ENCODE assay signal across 9 cellular contexts in genomic region chr1:6440198-6441126, GRCh38. TPM values are rescaled to one million over a fixed set of nuclear protein-coding genes. Genes with fewer than 3 reads are reported as not detected.
DNase-seq lines count a peak whose midpoint lies in the region; ATAC-seq, FAIRE-seq and TF ChIP-seq lines count a peak whose summit lies in the region.
"Had no signal": no experiment of that assay in that cellular context is flagged by ENCODE, and none has a peak within 500 bp of the region (broad histone marks: within the 10 kb centered on the region; RNA-seq: fewer than 3 reads in every experiment).

No MANE protein-coding gene starts in this region.

- no peaks in the 10 kb centered on the region for H3K36me3 ChIP-seq in HUES64 (ENCODE audit: insufficient read depth, low read length)
- no peaks in the 10 kb centered on the region for H3K36me3 ChIP-seq in breast epithelium
- H3K36me3 ChIP-seq in mesodermal cell (ENCODE audit: control insufficient read depth, insufficient read depth, low read length) = no peaks in the 10 kb centered on the region
- no peaks in the 10 kb centered on the region for H3K36me3 ChIP-seq in thoracic aorta

- POLR2A ChIA-PET in WTC11 (lab: Charles Lee) = interaction anchor here (0.7 to 1.1 kb wide), 2 partner anchors 14 to 1034 kb away, joined by 3 read pairs; no protein-coding TSS in a partner anchor

- H3K9ac ChIP-seq in HUES64 (ENCODE audit: low read depth, low read length) = no peak overlapping the region; the same call in 1 of the 2 replicates

- TF ChIP-seq POLR2A in breast epithelium (IDR thresholded peaks at IDR 0.05) = no peak

- ATAC-seq in WTC11 (peak; percentile 65), thoracic aorta (ENCODE audit: insufficient number of reproducible peaks, low FRiP score, low read depth) (no peak)

- H3K4me1 ChIP-seq in HUES64 (ENCODE audit: insufficient read depth, low read length) (no peaks in the 10 kb centered on the region), breast epithelium (no peaks in the 10 kb centered on the region), mesodermal cell (ENCODE audit: control insufficient read depth, insufficient read depth, low read length, poor library complexity, severe bottlenecking) (no peaks in the 10 kb centered on the region), thoracic aorta (ENCODE audit: control insufficient read depth in 1 of 2, low read depth in 2 of 2) (no peaks in the 10 kb centered on the region)

- FAIRE-seq in frontal cortex (lab: Jason Lieb, UNC) = no peak

- H3K36me3 Mint-ChIP-seq in WTC11 = no peaks in the 10 kb centered on the region

- H3K27ac ChIP-seq in HUES64 (ENCODE audit: low read depth, low read length) = no peak overlapping the region
- no peak overlapping the region for H3K27ac ChIP-seq in breast epithelium
- no peak overlapping the region for H3K27ac ChIP-seq in mesodermal cell (ENCODE audit: low read depth, low read length, severe bottlenecking)
- no peak overlapping the region for H3K27ac ChIP-seq in thoracic aorta

- 10% methylated on average over 90 of the region's 101 CpGs for WGBS in HUES64
- WGBS in mesodermal cell (ENCODE audit: insufficient coverage in 2 of 2), 2 experiments = 12 to 13% methylated on average over 62 to 66 of the region's 101 CpGs

- peak overlapping the region; percentile 66 for H3K4me3 Mint-ChIP-seq in WTC11

- TF ChIP-seq CTCF in WTC11 (IDR thresholded peaks at IDR 0.05) (peak; percentile 51), breast epithelium (IDR thresholded peaks at IDR 0.05) (no peak), thoracic aorta (IDR thresholded peaks at IDR 0.05) (no peak)

- DNase-seq in Caki2 (ENCODE audit: low read depth) (peak; percentile 73), WTC11 (ENCODE audit: low spot score) (peak; percentile 87), breast epithelium (ENCODE audit: low spot score in 2 of 2) (no peak), thoracic aorta (ENCODE audit: low spot score) (no peak), frontal cortex (ENCODE audit: low spot score in 2 of 2) (no peak), GM19240 (ENCODE audit: insufficient read length, low spot score) (no peak)

- peaks cover 32% of the 10 kb centered on the region for H3K4me1 Mint-ChIP-seq in WTC11

- H3K27me3 ChIP-seq in HUES64 (ENCODE audit: insufficient read depth, low read length) (peaks cover 31% of the 10 kb centered on the region), breast epithelium (peaks cover 0 to 6% of the 10 kb centered on the region in 2 donors), thoracic aorta (replicated peaks; ENCODE audit: insufficient read depth) (no peaks in the 10 kb centered on the region)

- no peaks in the 10 kb centered on the region for H3K9me3 Mint-ChIP-seq in WTC11

- H3K4me3 ChIP-seq in HUES64 (ENCODE audit: low read length) (peak overlapping the region; percentile 60), breast epithelium (peak overlapping the region in 2 of 3 donors; percentile 32 to 58), mesodermal cell (ENCODE audit: extremely low read depth, insufficient read depth, low read length, poor library complexity, severe bottlenecking) (peak overlapping the region; percentile 21), thoracic aorta (peak overlapping the region; percentile 29)

- H3K27me3 Mint-ChIP-seq in WTC11 (ENCODE audit: low read depth) = peaks cover 33% of the 10 kb centered on the region

- H3K9me3 ChIP-seq in HUES64 (ENCODE audit: insufficient read depth, low read depth, low read length) (no peaks in the 10 kb centered on the region), breast epithelium (no peaks in the 10 kb centered on the region), mesodermal cell (ENCODE audit: control insufficient read depth, low read length) (no peaks in the 10 kb centered on the region), thoracic aorta (no peaks in the 10 kb centered on the region)

- in situ Hi-C loops in Caki2 (cut with HindIII; ENCODE audit: low pct_unique_long_range_greater_than_20kb, low sequenced_read_pairs) = no loop called here

- intact Hi-C loops in breast epithelium (cut with DNase I; ENCODE audit: low total_unique reads) = no loop called here

- no peak overlapping the region for H3K27ac Mint-ChIP-seq in WTC11

- CTCF ChIA-PET in WTC11 (lab: Charles Lee) = interaction anchor here (0.6 to 6.3 kb wide), 56 partner anchors 9 to 406 kb away, joined by 3 to 281 read pairs (median 6); partner anchors contain the start of genes ACOT7, DNAJC11, ESPN and GPR153

TF ChIP-seq in WTC11, 78 proteins besides CTCF, POLR2A, EP300 and RAD21 (continues in another document):
- no peak for TF ChIP-seq ARID4B (CRISPR knock-in tag; IDR thresholded peaks at IDR 0.05; ENCODE audit: borderline replicate concordance)
- TF ChIP-seq E2F5 (CRISPR knock-in tag; IDR thresholded peaks at IDR 0.05) = peak; percentile 43; the same call in 1 of the 2 replicates

RNA-seq across cellular contexts. Expression of gene ESPN, which starts 15.9 kb away (rescaled TPM):
- total RNA-seq in Caki2 (2014; rRNA removed; shearing (Covaris generic); ENCODE audit: low replicate concordance) = 4.8 and 6.9 TPM in 2 replicates
- polyA plus RNA-seq in HUES64 (2013, experiment 1 of 2) = 5.8 TPM
- 9.5 TPM for polyA plus RNA-seq in HUES64 (2013, experiment 2 of 2)
- total RNA-seq in WTC11 (2021) (46.1 to 70.3 TPM (median 68.1 TPM) in 3 replicates), breast epithelium (10 to 100 TPM in 2 of 3 donors, not detected in 1; 10.8 to 11.1 TPM), thoracic aorta (not detected), frontal cortex (not detected)
- polyA plus RNA-seq in mesodermal cell (2013, experiment 1 of 2) = 2.0 TPM
- polyA plus RNA-seq in mesodermal cell (2013, experiment 2 of 2) = 0.91 TPM
- total RNA-seq: HT1080 had no signal

RNA-seq across cellular contexts. Expression of gene HES2, which starts 20.7 kb away (rescaled TPM):
- 1.5 and 1.8 TPM in 2 replicates for total RNA-seq in Caki2 (2014; rRNA removed; shearing (Covaris generic); ENCODE audit: low replicate concordance)
- 0.10 TPM for polyA plus RNA-seq in HUES64 (2013, experiment 1 of 2)
- 1.3 TPM for polyA plus RNA-seq in HUES64 (2013, experiment 2 of 2)
- total RNA-seq in WTC11 (2021) = 1.9 to 2.7 TPM (median 1.9 TPM) in 3 replicates
- total RNA-seq in breast epithelium = 1 to 10 TPM in 2 of 3 donors, not detected in 1; 3.4 to 3.6 TPM
- polyA plus RNA-seq in mesodermal cell (2013, experiment 1 of 2) = 0.18 TPM
- polyA plus RNA-seq in mesodermal cell (2013, experiment 2 of 2) = 0.20 TPM
- total RNA-seq in thoracic aorta = not detected
- not detected for total RNA-seq in frontal cortex

RNA-seq across cellular contexts. Expression of gene TNFRSF25, which starts 25.5 kb away (rescaled TPM):
- 1.8 and 4.3 TPM in 2 replicates for total RNA-seq in Caki2 (2014; rRNA removed; shearing (Covaris generic); ENCODE audit: low replicate concordance)
- 7.2 TPM for polyA plus RNA-seq in HUES64 (2013, experiment 1 of 2)
- 9.2 TPM for polyA plus RNA-seq in HUES64 (2013, experiment 2 of 2)
- total RNA-seq in WTC11 (2021) (19.5 to 26.1 TPM (median 22.6 TPM) in 3 replicates), breast epithelium (10 to 100 TPM in 2 of 3 donors, 1 to 10 TPM in 1; 3.8 to 13.1 (median 12.4) TPM), thoracic aorta (10 to 100 TPM in 1 of 2 donors, 1 to 10 TPM in 1; 9.5 to 48.2 TPM), frontal cortex (9.0 TPM)
- 30.6 TPM for polyA plus RNA-seq in mesodermal cell (2013, experiment 1 of 2)
- polyA plus RNA-seq in mesodermal cell (2013, experiment 2 of 2) = 24.6 TPM

RNA-seq across cellular contexts. Expression of gene ACOT7, which starts 46.9 kb away (rescaled TPM):
- 145 and 177 TPM in 2 replicates for total RNA-seq in Caki2 (2014; rRNA removed; shearing (Covaris generic); ENCODE audit: low replicate concordance)
- polyA plus RNA-seq in HUES64 (2013, experiment 1 of 2) = 126 TPM
- 125 TPM for polyA plus RNA-seq in HUES64 (2013, experiment 2 of 2)
- total RNA-seq in WTC11 (2021) (133 to 151 TPM (median 137 TPM) in 3 replicates), breast epithelium (10 to 100 TPM in 2 of 3 donors, 1 to 10 TPM in 1; 9.4 to 12.8 (median 11.5) TPM), thoracic aorta (10 to 100 TPM; 23.7 to 33.0 TPM), frontal cortex (40.8 TPM)
- polyA plus RNA-seq in mesodermal cell (2013, experiment 1 of 2) = 89.4 TPM
- polyA plus RNA-seq in mesodermal cell (2013, experiment 2 of 2) = 76.2 TPM

RNA-seq across cellular contexts. Expression of gene PLEKHG5, which starts 51.0 kb away (rescaled TPM):
- 3.3 and 4.9 TPM in 2 replicates for total RNA-seq in Caki2 (2014; rRNA removed; shearing (Covaris generic); ENCODE audit: low replicate concordance)
- polyA plus RNA-seq in HUES64 (2013, experiment 1 of 2) = 7.3 TPM
- polyA plus RNA-seq in HUES64 (2013, experiment 2 of 2) = 9.9 TPM
- total RNA-seq in WTC11 (2021) (27.5 to 32.0 TPM (median 30.8 TPM) in 3 replicates), breast epithelium (10 to 100 TPM in 2 of 3 donors, 1 to 10 TPM in 1; 7.0 to 12.0 (median 11.8) TPM), thoracic aorta (10 to 100 TPM; 23.4 to 32.9 TPM), frontal cortex (24.9 TPM)
- 27.1 TPM for polyA plus RNA-seq in mesodermal cell (2013, experiment 1 of 2)
- 23.0 TPM for polyA plus RNA-seq in mesodermal cell (2013, experiment 2 of 2)

Comparison
In these comparisons a context has a peak if more than half of its experiments do, and no peak if none do; other contexts are left out.
1. DNase-seq: peak in Caki2 (single experiment) and WTC11 (single experiment); none in breast epithelium (0 of 2), thoracic aorta (single experiment), frontal cortex (0 of 2) and GM19240 (single experiment).
2. Peak in every context shown above with its lines, with median percentiles within 50 percentile points of each other: H3K4me3 ChIP-seq.